Comparison of ENCODE assay signal across 1 cellular context in genomic region chr17:44928950-44929720, GRCh38.
TF ChIP-seq lines count a peak whose summit lies in the region.

No MANE protein-coding gene starts in this region.

TF ChIP-seq in HepG2, 621 proteins besides CTCF, POLR2A, EP300 and RAD21:
- TF ChIP-seq MXD4 (CRISPR knock-in tag; IDR thresholded peaks at IDR 0.05) (no peak), ZNF160 (CRISPR knock-in tag; IDR thresholded peaks at IDR 0.05) (no peak), ZNF629 (CRISPR knock-in tag; conservative IDR thresholded peaks at IDR 0.05) (peak; percentile 61)
